ENCODE assay signal across 23 cellular contexts in genomic region chr19:50417138-50417849, GRCh38. TPM values are rescaled to one million over a fixed set of nuclear protein-coding genes. Genes with fewer than 3 reads are reported as not detected.
A peak's percentile ranks its signal among the peaks of the same experiment; 100 is the strongest.
DNase-seq lines count a peak whose midpoint lies in the region; ATAC-seq and TF ChIP-seq lines count a peak whose summit lies in the region.
"Had no signal": no experiment of that assay in that cellular context is flagged by ENCODE, and none has a peak within 500 bp of the region (broad histone marks: within the 10 kb centered on the region; RNA-seq: fewer than 3 reads in every experiment).

No MANE protein-coding gene starts in this region.

- peaks cover 74% of the 10 kb centered on the region for H3K4me1 ChIP-seq in DOHH2 (ENCODE audit: control insufficient read depth, low read length)
- H3K4me1 ChIP-seq in H9 (ENCODE audit: insufficient read depth, low read length), result no peaks in the 10 kb centered on the region
- H3K4me1 ChIP-seq in Panc1 (ENCODE audit: control insufficient read depth, insufficient read depth, low read length), result no peaks in the 10 kb centered on the region
- H3K4me1 ChIP-seq in mucosa of descending colon (ENCODE audit: low read depth), result peaks cover 13% of the 10 kb centered on the region
- H3K4me1 ChIP-seq in naive thymus-derived CD4-positive, alpha-beta T cell (ENCODE audit: control insufficient read depth in 2 of 2, insufficient read depth in 2 of 2, low read length in 2 of 2), result no peaks in the 10 kb centered on the region
- H3K4me1 ChIP-seq: BE2C had no signal

- H2BK12ac ChIP-seq in H9 (ENCODE audit: insufficient read length, low read depth, low read length), result no peak overlapping the region

- peaks cover 50% of the 10 kb centered on the region for H3F3A ChIP-seq in DOHH2 (ENCODE audit: control insufficient read depth, insufficient read depth)

- no peak overlapping the region for H2BK120ac ChIP-seq in H9 (ENCODE audit: low read depth, low read length, poor library complexity, severe bottlenecking)

- H3K4me2 ChIP-seq in DOHH2 (ENCODE audit: low read length) (peak overlapping the region; percentile 97), H9 (ENCODE audit: insufficient read depth, insufficient read length, low read length) (no peak overlapping the region)

- DNase-seq in H9 (peak; percentile 40), Panc1 (ENCODE audit: low read depth, low spot score) (no peak), mucosa of descending colon (peak; percentile 52 to 81 (median 72)), T-helper 1 cell (no peak), iPS-NIHi7 (ENCODE audit: extremely low spot score) (no peak), hypothalamus (lab: John Stamatoyannopoulos, UW) (no peak)
- DNase-seq in naive thymus-derived CD4-positive, alpha-beta T cell, result no peak
- DNase-seq: activated gamma-delta T cell treated with Interleukin-2 at 50 U/mL for 16 hours; anterior cingulate cortex; BE2C; DMS153; effector CD8-positive, alpha-beta T cell; heart left ventricle; islet precursor cell; mesenchymal stem cell; SJCRH30; stimulated activated naive CD4-positive, alpha-beta T cell treated with Interleukin-2 at 50 U/mL for 16 hours; T1000 had no signal

- no peak overlapping the region for H4K8ac ChIP-seq in H9 (replicated peaks; ENCODE audit: insufficient read length, low read depth, low read length)

- ATAC-seq in Panc1 (peak; percentile 37), mucosa of descending colon (peak; percentile 67)
- ATAC-seq in naive thymus-derived CD4-positive, alpha-beta T cell, result no peak
- ATAC-seq: heart left ventricle had no signal

- in situ Hi-C loops in Panc1 (cut with HindIII; ENCODE audit: low pct_unique_long_range_greater_than_20kb, low sequenced_read_pairs), result no loop called here

- H3K18ac ChIP-seq in H9 (ENCODE audit: insufficient read length, low read depth, low read length), result no peak overlapping the region

- H3K36me3 ChIP-seq in DOHH2 (ENCODE audit: control insufficient read depth, low read length), result peaks cover 85% of the 10 kb centered on the region
- no peaks in the 10 kb centered on the region for H3K36me3 ChIP-seq in Panc1 (ENCODE audit: control insufficient read depth, insufficient read depth, low read length)
- no peaks in the 10 kb centered on the region for H3K36me3 ChIP-seq in mucosa of descending colon (ENCODE audit: low read depth)
- no peaks in the 10 kb centered on the region for H3K36me3 ChIP-seq in naive thymus-derived CD4-positive, alpha-beta T cell (ENCODE audit: control insufficient read depth in 2 of 3, insufficient read depth in 3 of 3, low read length in 3 of 3)

- BruUV-seq in Panc1 (replicated peaks; lab: Mats Ljungman, UMichigan), result no TSS peak

- intact Hi-C loops in Panc1 (cut with micrococcal nuclease; ENCODE audit: unreplicated experiment) (no loop called here), mucosa of descending colon (cut with DNase I, micrococcal nuclease) (loop anchor here in 1 of 2 donors (10.0 kb wide), 1 partner anchor 52 kb away; the partner anchor contains the start of gene NAPSA)
- intact Hi-C loops in naive thymus-derived CD4-positive, alpha-beta T cell (cut with micrococcal nuclease), result no loop called here

- H3K14ac ChIP-seq in H9 (ENCODE audit: insufficient read depth, low read length), result no peak overlapping the region

- H3K27me3 Mint-ChIP-seq in H9 (ENCODE audit: low read depth), result peaks cover 9% of the 10 kb centered on the region
- H3K27me3 Mint-ChIP-seq in naive thymus-derived CD4-positive, alpha-beta T cell, result peaks cover 8 to 30% (median 22%) of the 10 kb centered on the region in 5 donors

- H3K36me3 Mint-ChIP-seq in H9 (ENCODE audit: insufficient read depth in 1 of 3, low read depth in 3 of 3), result peaks cover 13 to 36% (median 18%) of the 10 kb centered on the region in 3 experiments
- peaks cover 0 to 13% (median 4%) of the 10 kb centered on the region in 5 donors for H3K36me3 Mint-ChIP-seq in naive thymus-derived CD4-positive, alpha-beta T cell

- no peak overlapping the region for H3K56ac ChIP-seq in H9 (ENCODE audit: insufficient read length, low read depth, low read length)

- no peaks in the 10 kb centered on the region for H3K9me3 ChIP-seq in DOHH2 (ENCODE audit: control insufficient read depth, insufficient read depth, low read length)
- no peaks in the 10 kb centered on the region for H3K9me3 ChIP-seq in H9 (ENCODE audit: control insufficient read depth, low read depth, low read length)
- no peaks in the 10 kb centered on the region for H3K9me3 ChIP-seq in Panc1 (ENCODE audit: control insufficient read depth, insufficient read depth, low read depth, low read length)
- no peaks in the 10 kb centered on the region for H3K9me3 ChIP-seq in mucosa of descending colon
- H3K9me3 ChIP-seq in naive thymus-derived CD4-positive, alpha-beta T cell (ENCODE audit: control insufficient read depth in 2 of 3, low read length in 3 of 3), result no peaks in the 10 kb centered on the region
- H3K9me3 ChIP-seq: BE2C, heart left ventricle, SJCRH30 had no signal

- no peak overlapping the region for H3K4me3 Mint-ChIP-seq in H9
- no peak overlapping the region for H3K4me3 Mint-ChIP-seq in naive thymus-derived CD4-positive, alpha-beta T cell
- H3K4me3 Mint-ChIP-seq: type B pancreatic cell had no signal

- H2AFZ ChIP-seq in H9 (ENCODE audit: low read length), result no peak overlapping the region

- peaks cover 55% of the 10 kb centered on the region for H3K79me2 ChIP-seq in DOHH2 (ENCODE audit: control insufficient read depth, low read length)
- H3K79me2 ChIP-seq in H9 (ENCODE audit: insufficient read depth, low read length), result peaks cover 3% of the 10 kb centered on the region; the same call in 1 of the 2 replicates

- H3K4me3 ChIP-seq in DOHH2 (ENCODE audit: low read length), result peak overlapping the region; percentile 92
- H3K4me3 ChIP-seq in Panc1 (ENCODE audit: low read depth in 2 of 2, low read length in 2 of 2), result no peak overlapping the region
- H3K4me3 ChIP-seq in mucosa of descending colon, result no peak overlapping the region
- no peak overlapping the region for H3K4me3 ChIP-seq in naive thymus-derived CD4-positive, alpha-beta T cell (ENCODE audit: low read length)
- H3K4me3 ChIP-seq: heart left ventricle, SJCRH30 had no signal

- peaks cover 10% of the 10 kb centered on the region; the same call in 1 of the 2 replicates for H4K20me1 ChIP-seq in DOHH2 (ENCODE audit: control insufficient read depth, insufficient read depth, low read depth, low read length)
- H4K20me1 ChIP-seq in H9 (ENCODE audit: control insufficient read depth, insufficient read depth, insufficient read length), result no peaks in the 10 kb centered on the region

- CTCF ChIA-PET in Panc1 (lab: Charles Lee), result interaction anchor here (0.5 kb wide), 1 partner anchor 28 kb away, joined by 5 read pairs; no protein-coding TSS in a partner anchor
- CTCF ChIA-PET in naive thymus-derived CD4-positive, alpha-beta T cell (lab: Charles Lee), result no interaction called here

- no peak overlapping the region for H4K91ac ChIP-seq in H9 (ENCODE audit: insufficient read length, low read depth, low read length)

- peaks cover 24 to 29% of the 10 kb centered on the region in 2 experiments for H3K4me1 Mint-ChIP-seq in H9
- H3K4me1 Mint-ChIP-seq in naive thymus-derived CD4-positive, alpha-beta T cell, result peaks cover 11 to 17% (median 13%) of the 10 kb centered on the region in 7 donors

- H3K27ac ChIP-seq in DOHH2 (ENCODE audit: low read depth, low read length), result peak overlapping the region; percentile 96
- H3K27ac ChIP-seq in H9 (ENCODE audit: insufficient read length, low read depth, low read length), result no peak overlapping the region
- no peak overlapping the region for H3K27ac ChIP-seq in Panc1 (ENCODE audit: low read length)
- H3K27ac ChIP-seq in naive thymus-derived CD4-positive, alpha-beta T cell (ENCODE audit: low read depth, low read length), result no peak overlapping the region
- H3K27ac ChIP-seq: heart left ventricle, SJCRH30 had no signal

- H3K4ac ChIP-seq in H9 (ENCODE audit: low read depth, low read length), result no peak overlapping the region

- no peaks in the 10 kb centered on the region for H3K9me2 ChIP-seq in DOHH2 (replicated peaks; ENCODE audit: control insufficient read depth, low read length)

- H4K5ac ChIP-seq in H9 (ENCODE audit: insufficient read length, low read depth, low read length), result no peak overlapping the region

- no peaks in the 10 kb centered on the region for H3K27me3 ChIP-seq in DOHH2 (ENCODE audit: control insufficient read depth, low read length)
- H3K27me3 ChIP-seq in H9 (ENCODE audit: insufficient read depth, low read length), result no peaks in the 10 kb centered on the region
- no peaks in the 10 kb centered on the region for H3K27me3 ChIP-seq in Panc1 (ENCODE audit: control insufficient read depth, insufficient read depth, low read length)
- no peaks in the 10 kb centered on the region for H3K27me3 ChIP-seq in naive thymus-derived CD4-positive, alpha-beta T cell (ENCODE audit: control insufficient read depth in 2 of 2, insufficient read depth in 2 of 2, low read length in 2 of 2)
- H3K27me3 ChIP-seq: BE2C, SJCRH30 had no signal

- no CpG with 5 or more reads among the region's 35 CpGs for WGBS in H9 (ENCODE audit: extremely low coverage, insufficient read length, low lambda C conversion rate)

- peaks cover 15% of the 10 kb centered on the region for H3K23me2 ChIP-seq in H9 (ENCODE audit: insufficient read length, low read depth, low read length, poor library complexity, severe bottlenecking)

- POLR2A ChIA-PET in Panc1 (lab: Charles Lee), result interaction anchor here (0.6 kb wide), 1 partner anchor 394 kb away, joined by 11 read pairs; no protein-coding TSS in a partner anchor
- POLR2A ChIA-PET in naive thymus-derived CD4-positive, alpha-beta T cell (lab: Charles Lee), result no interaction called here

- no peak overlapping the region for H3K23ac ChIP-seq in H9 (ENCODE audit: insufficient read length, low read depth, low read length)

- peaks cover 0 to 4% of the 10 kb centered on the region in 2 experiments; a peak in 2 of 5 replicates for H3K9me3 Mint-ChIP-seq in H9
- peaks cover 0 to 3% (median 0%) of the 10 kb centered on the region in 11 donors for H3K9me3 Mint-ChIP-seq in naive thymus-derived CD4-positive, alpha-beta T cell
- H3K9me3 Mint-ChIP-seq: type B pancreatic cell had no signal

- no peak overlapping the region for H2BK20ac ChIP-seq in H9 (ENCODE audit: low read depth, low read length, poor library complexity, severe bottlenecking)

- H3K79me1 ChIP-seq in H9 (ENCODE audit: insufficient read depth, low read depth, low read length, poor library complexity, severe bottlenecking), result no peaks in the 10 kb centered on the region

- TF ChIP-seq CTCF in DOHH2 (IDR thresholded peaks at IDR 0.05; ENCODE audit: low read depth, low read length, poor library complexity, severe bottlenecking) (no peak), H9 (conservative IDR thresholded peaks at IDR 0.05) (no peak), Panc1 (IDR thresholded peaks at IDR 0.05) (no peak), mucosa of descending colon (IDR thresholded peaks at IDR 0.05) (no peak)

- H3K27ac Mint-ChIP-seq in H9, result no peak overlapping the region
- H3K27ac Mint-ChIP-seq in naive thymus-derived CD4-positive, alpha-beta T cell, result no peak overlapping the region
- H3K27ac Mint-ChIP-seq: type B pancreatic cell had no signal

- H2BK15ac ChIP-seq in H9 (ENCODE audit: low read depth, low read length), result no peak overlapping the region

- no peak overlapping the region for H2AK5ac ChIP-seq in H9 (ENCODE audit: insufficient read length, low read length)

- H3T11ph ChIP-seq in H9 (ENCODE audit: low read length), result no peak overlapping the region

- H3K9ac ChIP-seq in H9 (ENCODE audit: extremely low read depth, insufficient read length, low read length), result no peak overlapping the region

- no peak overlapping the region for H2BK5ac ChIP-seq in H9 (ENCODE audit: insufficient read length, low read length)

RNA-seq across cellular contexts. Expression of gene SPIB, which starts 1.4 kb away (rescaled TPM):
- total RNA-seq in H9 (2021), result 30.2 and 33.3 TPM in 2 replicates
- not detected for total RNA-seq in Panc1 (2021; ENCODE audit: unreplicated experiment)
- polyA plus RNA-seq in Panc1 (2012; ENCODE audit: insufficient read length), result 0.27 TPM
- total RNA-seq in mucosa of descending colon, result 10 to 100 TPM; 21.5 to 83.1 (median 61.6) TPM
- total RNA-seq in naive thymus-derived CD4-positive, alpha-beta T cell, result 1 to 10 TPM in 3 of 5 experiments, under 1 TPM in 2; 0.73 to 7.5 (median 1.5) TPM
- polyA plus RNA-seq in naive thymus-derived CD4-positive, alpha-beta T cell, result under 1 TPM; 0.19 to 0.46 TPM
- total RNA-seq: MCF 10A, renal cortical epithelial cell had no signal
- polyA plus RNA-seq: neural cell had no signal

RNA-seq across cellular contexts. Expression of gene MYBPC2, which starts 15.4 kb away (rescaled TPM):
- total RNA-seq in H9 (2021), result 3.8 and 4.9 TPM in 2 replicates
- 0.18 TPM for total RNA-seq in Panc1 (2021; ENCODE audit: unreplicated experiment)
- not detected for polyA plus RNA-seq in Panc1 (2012; ENCODE audit: insufficient read length)
- under 1 TPM in 2 of 3 donors, not detected in 1; 0.10 to 0.14 TPM for total RNA-seq in mucosa of descending colon
- total RNA-seq in naive thymus-derived CD4-positive, alpha-beta T cell, result under 1 TPM in 2 of 5 experiments, not detected in 3; 0.39 to 0.92 TPM
- polyA plus RNA-seq in naive thymus-derived CD4-positive, alpha-beta T cell, result not detected
- total RNA-seq: MCF 10A had no signal
- polyA plus RNA-seq: heart left ventricle, neural cell had no signal

RNA-seq across cellular contexts. Expression of gene POLD1, which starts 33.1 kb away (rescaled TPM):
- 165 and 178 TPM in 2 replicates for total RNA-seq in H9 (2021)
- total RNA-seq in Panc1 (2021; ENCODE audit: unreplicated experiment), result 71.7 TPM
- 54.9 TPM for polyA plus RNA-seq in Panc1 (2012; ENCODE audit: insufficient read length)
- total RNA-seq in mucosa of descending colon, result 10 to 100 TPM; 20.8 to 27.9 (median 22.9) TPM
- total RNA-seq in naive thymus-derived CD4-positive, alpha-beta T cell, result 100 to 1,000 TPM in 1 of 5 experiments, 10 to 100 TPM in 4; 26.0 to 110 (median 40.8) TPM
- 10 to 100 TPM; 30.5 to 44.3 TPM for polyA plus RNA-seq in naive thymus-derived CD4-positive, alpha-beta T cell

RNA-seq across cellular contexts. Expression of gene NR1H2, which starts 41.0 kb away (rescaled TPM):
- total RNA-seq in H9 (2021), result 33.2 and 35.8 TPM in 2 replicates
- total RNA-seq in Panc1 (2021; ENCODE audit: unreplicated experiment), result 55.8 TPM
- 81.9 TPM for polyA plus RNA-seq in Panc1 (2012; ENCODE audit: insufficient read length)
- total RNA-seq in mucosa of descending colon, result 10 to 100 TPM; 69.7 to 99.5 (median 85.0) TPM
- 100 to 1,000 TPM in 4 of 5 experiments, 10 to 100 TPM in 1; 66.6 to 284 (median 114) TPM for total RNA-seq in naive thymus-derived CD4-positive, alpha-beta T cell
- polyA plus RNA-seq in naive thymus-derived CD4-positive, alpha-beta T cell, result 100 to 1,000 TPM in 1 of 2 donors, 10 to 100 TPM in 1; 82.7 to 128 TPM

RNA-seq across cellular contexts. Expression of gene NAPSA, which starts 51.9 kb away (rescaled TPM):
- total RNA-seq in H9 (2021) (0.33 and 0.44 TPM in 2 replicates), Panc1 (2021; ENCODE audit: unreplicated experiment) (2.5 TPM), mucosa of descending colon (1 to 10 TPM; 1.8 to 3.2 (median 2.0) TPM)
- polyA plus RNA-seq in Panc1 (2012; ENCODE audit: insufficient read length), result 0.99 TPM
- total RNA-seq in naive thymus-derived CD4-positive, alpha-beta T cell, result 1 to 10 TPM in 4 of 5 experiments, under 1 TPM in 1; 0.72 to 8.2 (median 4.5) TPM
- 1 to 10 TPM; 1.2 to 1.6 TPM for polyA plus RNA-seq in naive thymus-derived CD4-positive, alpha-beta T cell
- polyA plus RNA-seq: neural cell had no signal

Comparison
In these comparisons a context has a peak if more than half of its experiments do, and no peak if none do; other contexts are left out.
1. DNase-seq: peak in H9 (single experiment) and mucosa of descending colon (3 of 3); none in Panc1 (single experiment), T-helper 1 cell (0 of 5), iPS-NIHi7 (single experiment), naive thymus-derived CD4-positive, alpha-beta T cell (0 of 9) and hypothalamus (0 of 51).